Comparison of ENCODE assay signal across 19 cellular contexts in the genomic region with DNA sequence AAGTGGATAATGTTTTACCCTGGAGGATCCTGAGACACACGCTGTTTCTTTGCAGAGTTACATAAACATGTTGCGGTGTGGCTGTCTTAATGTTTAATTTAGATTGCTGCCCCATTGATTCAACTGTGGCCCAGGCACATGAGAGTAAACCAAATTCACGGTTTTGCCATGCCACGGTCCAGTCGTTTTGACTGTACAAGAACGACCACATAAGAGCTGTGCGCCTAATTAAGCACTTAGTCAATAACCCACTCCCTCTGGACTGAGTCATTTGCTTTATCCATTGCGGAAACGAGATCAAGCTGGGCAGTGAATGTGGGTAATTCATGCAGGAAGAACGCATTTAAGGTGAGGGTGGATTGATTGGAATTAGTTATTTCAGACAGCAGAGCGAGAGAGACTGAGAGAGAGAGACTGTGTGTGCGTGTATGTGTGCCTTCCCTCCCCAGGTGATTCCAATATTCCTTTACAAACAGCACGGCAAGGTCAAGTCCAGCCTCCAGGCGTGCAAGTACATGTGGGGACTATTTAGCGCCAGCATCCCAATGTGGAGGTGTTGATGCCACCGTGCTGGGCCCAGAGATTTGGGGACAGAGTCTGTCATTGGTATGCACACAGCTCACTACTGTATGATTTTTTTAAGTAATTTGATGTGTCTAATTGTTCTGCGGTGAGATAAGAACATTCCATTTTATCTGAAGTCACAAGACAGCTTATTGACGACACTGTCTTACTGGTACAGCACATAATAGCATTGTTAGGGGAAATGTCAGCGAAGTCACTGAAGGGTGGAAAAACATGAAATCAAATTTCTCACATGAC. TPM values are rescaled to one million over a fixed set of nuclear protein-coding genes. Genes with fewer than 3 reads are reported as not detected.
DNase-seq lines count a peak whose midpoint lies in the region; ATAC-seq, FAIRE-seq and TF ChIP-seq lines count a peak whose summit lies in the region.
"Had no signal": no experiment of that assay in that cellular context is flagged by ENCODE, and none has a peak within 500 bp of the region (broad histone marks: within the 10 kb centered on the region; RNA-seq: fewer than 3 reads in every experiment).

No MANE protein-coding gene starts in this region.

- peak; percentile 94 for FAIRE-seq in RCC 7860 (lab: Jason Lieb, UNC)

- no peak overlapping the region for H3K4me3 ChIP-seq in AG10803 (ENCODE audit: low read length)
- no peak overlapping the region for H3K4me3 ChIP-seq in hepatocyte
- H3K4me3 ChIP-seq: SK-N-MC, spleen, uterus had no signal

- WGBS in hepatocyte (ENCODE audit: low lambda C conversion rate, missing lambda C conversion rate), result 68% methylated on average over 19 of the region's 19 CpGs

- no peak overlapping the region for H3K27ac Mint-ChIP-seq in activated CD4-positive, alpha-beta memory T cell treated with anti-CD3 and anti-CD28 coated beads for 36 hours

- H3K9me3 Mint-ChIP-seq in activated CD4-positive, alpha-beta memory T cell treated with anti-CD3 and anti-CD28 coated beads for 36 hours, result no peaks in the 10 kb centered on the region
- H3K9me3 Mint-ChIP-seq: activated T-cell treated with anti-CD3 and anti-CD28 coated beads, Interleukin-2, amount 50 U/mL, for 4 hours; immature natural killer cell; natural killer cell had no signal

- no peaks in the 10 kb centered on the region for H3K9me2 ChIP-seq in hepatocyte (replicated peaks; ENCODE audit: insufficient read depth)

- H3K36me3 ChIP-seq in hepatocyte (replicated peaks; ENCODE audit: insufficient read depth, low read depth), result no peaks in the 10 kb centered on the region
- H3K36me3 ChIP-seq: BE2C, spleen, uterus had no signal

- POLR2A ChIA-PET in RWPE1 (lab: Yijun Ruan, JAX; ENCODE audit: low non-redundant PET), result no interaction called here
- POLR2A ChIA-PET in activated CD4-positive, alpha-beta memory T cell treated with anti-CD3 and anti-CD28 coated beads for 36 hours (lab: Charles Lee), result no interaction called here

- no peak overlapping the region for H2AFZ ChIP-seq in hepatocyte

- H3K27me3 ChIP-seq in hepatocyte, result no peaks in the 10 kb centered on the region
- H3K27me3 ChIP-seq: uterus had no signal

- peaks cover 23% of the 10 kb centered on the region for H3K4me1 ChIP-seq in hepatocyte (ENCODE audit: insufficient read depth)
- H3K4me1 ChIP-seq: BE2C, spleen, uterus had no signal

- H3K79me2 ChIP-seq in hepatocyte, result no peaks in the 10 kb centered on the region

- no peak for TF ChIP-seq CTCF in AG10803 (conservative IDR thresholded peaks at IDR 0.05; ENCODE audit: low read length)
- no peak for TF ChIP-seq CTCF in hepatocyte (IDR thresholded peaks at IDR 0.05; ENCODE audit: poor library complexity)
- no peak for TF ChIP-seq CTCF in RWPE1 (conservative IDR thresholded peaks at IDR 0.05; ENCODE audit: low read depth)

- CTCF ChIA-PET in RWPE1 (lab: Yijun Ruan, JAX), result no interaction called here
- CTCF ChIA-PET in activated CD4-positive, alpha-beta memory T cell treated with anti-CD3 and anti-CD28 coated beads for 36 hours (lab: Charles Lee), result no interaction called here

- peak; percentile 13 for DNase-seq in AG10803 (ENCODE audit: low read depth)
- peak; percentile 92 for DNase-seq in H4 (ENCODE audit: low spot score)
- peak; percentile 74 for DNase-seq in RCC 7860 (ENCODE audit: low spot score)
- DNase-seq in hepatocyte (ENCODE audit: low spot score), result no peak
- DNase-seq in RWPE1 (ENCODE audit: low spot score), result no peak
- DNase-seq in activated naive CD4-positive, alpha-beta T cell (lab: John Stamatoyannopoulos, UW), result no peak
- no peak for DNase-seq in activated CD4-positive, alpha-beta memory T cell treated with anti-CD3 and anti-CD28 coated beads for 36 hours
- DNase-seq: activated T-cell treated with anti-CD3 and anti-CD28 coated beads, Interleukin-2, amount 50 U/mL, for 4 hours; BE2C; immature natural killer cell; natural killer cell; NCI-H524; spleen; uterus had no signal

- no peaks in the 10 kb centered on the region for H4K20me1 ChIP-seq in hepatocyte (ENCODE audit: insufficient read depth, poor library complexity, severe bottlenecking)

- H3K9me3 ChIP-seq in hepatocyte (ENCODE audit: low read depth), result no peaks in the 10 kb centered on the region
- H3K9me3 ChIP-seq: BE2C, spleen, uterus had no signal

- no peak for ATAC-seq in HG02763 (IDR thresholded peaks at IDR 0.05; ENCODE audit: unreplicated experiment)
- ATAC-seq: activated CD4-positive, CD25-positive, alpha-beta regulatory T cell treated with anti-CD3 and anti-CD28 coated beads, Interleukin-2, amount 50 U/mL, for 24 hours; activated T-cell treated with anti-CD3 and anti-CD28 coated beads, Interleukin-2, amount 50 U/mL, for 4 hours; natural killer cell had no signal

- H3K4me1 Mint-ChIP-seq in activated CD4-positive, alpha-beta memory T cell treated with anti-CD3 and anti-CD28 coated beads for 36 hours (ENCODE audit: low read depth), result no peaks in the 10 kb centered on the region

- H3K36me3 Mint-ChIP-seq in activated CD4-positive, alpha-beta memory T cell treated with anti-CD3 and anti-CD28 coated beads for 36 hours, result no peaks in the 10 kb centered on the region
- H3K36me3 Mint-ChIP-seq: immature natural killer cell, natural killer cell had no signal

- peaks cover 7% of the 10 kb centered on the region for H3K27me3 Mint-ChIP-seq in activated CD4-positive, alpha-beta memory T cell treated with anti-CD3 and anti-CD28 coated beads for 36 hours

- no peak overlapping the region for H3K4me2 ChIP-seq in hepatocyte

- H3K4me3 Mint-ChIP-seq in activated CD4-positive, alpha-beta memory T cell treated with anti-CD3 and anti-CD28 coated beads for 36 hours, result no peak overlapping the region
- H3K4me3 Mint-ChIP-seq: activated T-cell treated with anti-CD3 and anti-CD28 coated beads, Interleukin-2, amount 50 U/mL, for 4 hours; immature natural killer cell; natural killer cell had no signal

- H3K27ac ChIP-seq in hepatocyte (peak overlapping the region; percentile 66), RWPE1 (no peak overlapping the region)
- H3K27ac ChIP-seq: SK-N-MC, spleen had no signal

- intact Hi-C loops in activated CD4-positive, alpha-beta memory T cell treated with anti-CD3 and anti-CD28 coated beads for 36 hours (cut with micrococcal nuclease), result no loop called here

RNA-seq across cellular contexts. Expression of gene TEX36, which starts 8.4 kb away (rescaled TPM):
- not detected in 2 replicates for total RNA-seq in H4 (2014; rRNA removed; shearing (Covaris generic))
- total RNA-seq in hepatocyte, result not detected in 2 replicates
- not detected in 2 replicates for polyA plus RNA-seq in hepatocyte
- not detected for total RNA-seq in activated CD4-positive, alpha-beta memory T cell treated with anti-CD3 and anti-CD28 coated beads for 36 hours
- total RNA-seq: activated T-cell treated with anti-CD3 and anti-CD28 coated beads, Interleukin-2, amount 50 U/mL, for 4 hours; LHCN-M2; natural killer cell; spleen had no signal
- polyA plus RNA-seq: esophagus, immature natural killer cell, spleen had no signal

RNA-seq across cellular contexts. Expression of gene EDRF1, which starts 28.1 kb away (rescaled TPM):
- 21.2 and 23.2 TPM in 2 replicates for total RNA-seq in H4 (2014; rRNA removed; shearing (Covaris generic))
- total RNA-seq in hepatocyte, result 27.3 and 28.9 TPM in 2 replicates
- polyA plus RNA-seq in hepatocyte, result 10.1 and 11.4 TPM in 2 replicates
- 10 to 100 TPM; 23.0 to 27.7 TPM for total RNA-seq in activated CD4-positive, alpha-beta memory T cell treated with anti-CD3 and anti-CD28 coated beads for 36 hours

Comparison
In these comparisons a context has a peak if more than half of its experiments do, and no peak if none do; other contexts are left out.
1. DNase-seq: peak in AG10803 (single experiment), H4 (single experiment) and RCC 7860 (single experiment); none in hepatocyte (single experiment), RWPE1 (single experiment), activated naive CD4-positive, alpha-beta T cell (0 of 4) and activated CD4-positive, alpha-beta memory T cell treated with anti-CD3 and anti-CD28 coated beads for 36 hours (single experiment).